In genomic region chr12:71183018-71183417, GRCh38 we compare ENCODE assay signal across 20 cellular contexts. TPM values are rescaled to one million over a fixed set of nuclear protein-coding genes. Genes with fewer than 3 reads are reported as not detected.
DNase-seq lines count a peak whose midpoint lies in the region; ATAC-seq, FAIRE-seq and TF ChIP-seq lines count a peak whose summit lies in the region.
"Had no signal": no experiment of that assay in that cellular context is flagged by ENCODE, and none has a peak within 500 bp of the region (broad histone marks: within the 10 kb centered on the region; RNA-seq: fewer than 3 reads in every experiment).

No MANE protein-coding gene starts in this region.

- ATAC-seq in GM19397 (IDR thresholded peaks at IDR 0.05; ENCODE audit: unreplicated experiment), result no peak

- peak overlapping the region; percentile 71 for H3K27ac Mint-ChIP-seq in Calu3 (ENCODE audit: unreplicated experiment)

- H3K4me1 ChIP-seq in BE2C, result peaks cover 6% of the 10 kb centered on the region; the same call in 1 of the 2 replicates
- H3K4me1 ChIP-seq: Peyer's patch, thyroid gland had no signal

- no peak for TF ChIP-seq CTCF in Calu3 (IDR thresholded peaks at IDR 0.05; ENCODE audit: unreplicated experiment)
- no peak for TF ChIP-seq CTCF in bronchial epithelial cell (IDR thresholded peaks at IDR 0.05; ENCODE audit: insufficient read depth, low read length, severe bottlenecking)
- no peak for TF ChIP-seq CTCF in BE2C (IDR thresholded peaks at IDR 0.05; ENCODE audit: low read depth, low read length)

- DNase-seq in Calu3 (peak; percentile 60), OCI-M1 (lab: John Stamatoyannopoulos, UW) (peak; percentile 20), bronchial epithelial cell (ENCODE audit: low read depth) (peak; percentile 87), kidney tubule cell (ENCODE audit: low spot score) (peak; percentile 79), amniotic stem cell (lab: John Stamatoyannopoulos, UW) (no peak), NCI-H524 (lab: John Stamatoyannopoulos, UW) (no peak), BE2C (no peak)
- DNase-seq: activated CD4-positive, CD25-positive, alpha-beta regulatory T cell treated with anti-CD3 and anti-CD28 coated beads, Interleukin-2, amount 50 U/mL, for 72 hours; activated naive CD4-positive, alpha-beta T cell treated with anti-CD3 and anti-CD28 coated beads, Interleukin-2, amount 50 U/mL, for 16 hours; COR-L47; MM.1S; NCI-H2081 treated with DMSO at 0.1 percent for 48 hours; NCI-H69; Peyer's patch; stimulated activated CD4-positive, alpha-beta T cell treated with anti-CD3 and anti-CD28 coated beads, Interleukin-1b, Interleukin-23, amount 100 ng/mL, for 48 hours; thyroid gland had no signal

- no peak for FAIRE-seq in bronchial epithelial cell (lab: Jason Lieb, UNC)
- FAIRE-seq: colon had no signal

- no peaks in the 10 kb centered on the region for H3K9me3 Mint-ChIP-seq in Calu3 (ENCODE audit: low read depth, unreplicated experiment)

- no peak overlapping the region for H3K4me3 Mint-ChIP-seq in Calu3 (ENCODE audit: low read depth, unreplicated experiment)

- no peaks in the 10 kb centered on the region for H3K27me3 Mint-ChIP-seq in Calu3 (ENCODE audit: unreplicated experiment)

- BruUV-seq in Calu3 (replicated peaks; lab: Mats Ljungman, UMichigan), result no TSS peak

- H3K4me1 Mint-ChIP-seq in Calu3 (ENCODE audit: low read depth, unreplicated experiment), result peaks cover 62% of the 10 kb centered on the region

- CTCF ChIA-PET in Calu3 (lab: Charles Lee), result no interaction called here

- H3K36me3 Mint-ChIP-seq in Calu3 (ENCODE audit: insufficient read depth, unreplicated experiment), result peaks cover 5% of the 10 kb centered on the region

- H3K4me3 ChIP-seq in bronchial epithelial cell (ENCODE audit: low read depth, low read length), result no peak overlapping the region
- H3K4me3 ChIP-seq in BE2C (ENCODE audit: low read depth, low read length), result no peak overlapping the region
- H3K4me3 ChIP-seq: lung, Peyer's patch, thyroid gland had no signal

- no peaks in the 10 kb centered on the region for H3K27me3 ChIP-seq in bronchial epithelial cell (ENCODE audit: control insufficient read depth, insufficient read depth, low read length)
- H3K27me3 ChIP-seq in BE2C, result no peaks in the 10 kb centered on the region
- H3K27me3 ChIP-seq: Peyer's patch, thyroid gland had no signal

- no peaks in the 10 kb centered on the region for H3K9me3 ChIP-seq in BE2C
- H3K9me3 ChIP-seq: Peyer's patch, thyroid gland had no signal

- intact Hi-C loops in Calu3 (cut with micrococcal nuclease; ENCODE audit: unreplicated experiment), result no loop called here

- no peaks in the 10 kb centered on the region for H3K36me3 ChIP-seq in bronchial epithelial cell (ENCODE audit: control insufficient read depth, insufficient read depth, low read length)
- H3K36me3 ChIP-seq in BE2C, result no peaks in the 10 kb centered on the region
- H3K36me3 ChIP-seq: Peyer's patch, thyroid gland had no signal

RNA-seq across cellular contexts. Expression of gene TSPAN8, which starts 25.2 kb away (rescaled TPM):
- total RNA-seq in Calu3 (2022) (289 and 384 TPM in 2 replicates), bronchial epithelial cell (0.26 TPM in 1 of 2 replicates, not detected in the other)
- polyA plus RNA-seq in BE2C (2012; ENCODE audit: insufficient read depth, insufficient read length, low read depth), result 64.7 TPM
- polyA plus RNA-seq: neural cell had no signal

Comparison
In these comparisons a context has a peak if more than half of its experiments do, and no peak if none do; other contexts are left out.
1. DNase-seq: peak in Calu3 (single experiment), OCI-M1 (single experiment), bronchial epithelial cell (single experiment) and kidney tubule cell (single experiment); none in amniotic stem cell (single experiment), NCI-H524 (0 of 2) and BE2C (single experiment).
2. RNA of gene TSPAN8, which starts 25.2 kb away (total RNA-seq): 289 to 384 TPM in Calu3; 0.26 TPM in bronchial epithelial cell; every median in the first group is over 100 times any median in the second.